36 cellular contexts compared by ENCODE assay signal in the genomic region with DNA sequence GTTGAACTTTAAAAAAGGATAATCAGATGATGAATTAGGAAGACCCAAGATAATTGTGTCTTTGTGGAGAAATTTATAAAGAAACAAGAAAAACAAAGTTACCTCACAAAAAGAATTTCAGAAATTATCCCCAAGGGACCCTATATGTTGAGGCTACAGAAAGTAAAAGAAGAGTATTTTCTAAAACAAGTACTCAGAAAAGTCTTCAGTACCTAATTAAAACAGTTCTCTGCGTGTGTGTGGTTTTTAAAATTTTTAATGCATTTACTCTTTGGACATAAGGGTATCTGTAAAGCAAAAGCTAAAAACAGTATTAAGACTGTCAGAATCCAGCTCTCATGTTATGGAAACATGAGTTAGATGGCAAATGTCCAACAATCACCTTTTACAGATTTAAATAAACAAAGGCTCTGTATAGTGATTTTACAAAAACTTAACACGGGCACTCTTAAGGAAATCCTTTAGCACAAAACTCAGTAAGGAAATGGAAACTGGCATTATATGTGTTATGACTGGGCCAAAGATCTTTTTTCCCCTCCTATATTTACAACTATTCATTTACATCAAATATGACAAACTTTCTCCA.
"Had no signal": no experiment of that assay in that cellular context is flagged by ENCODE, and none has a peak within 500 bp of the region (broad histone marks: within the 10 kb centered on the region; RNA-seq: fewer than 3 reads in every experiment).

No MANE protein-coding gene starts in this region.

- H3K27me3 ChIP-seq: Peyer's patch had no signal

- H3K4me1 ChIP-seq: Peyer's patch had no signal

- H3K36me3 ChIP-seq: Peyer's patch, WERI-Rb-1 had no signal

- H3K4me3 ChIP-seq: Peyer's patch had no signal

- ATAC-seq: activated CD8-positive, alpha-beta memory T cell treated with anti-CD3 and anti-CD28 coated beads, Interleukin-2, amount 10 ng/mL, durations not matched to agents 7 days and 5 days; activated naive CD8-positive, alpha-beta T cell treated with anti-CD3 and anti-CD28 coated beads, Interleukin-2, amount 50 U/mL, for 24 hours; PC-3; Right ventricle myocardium inferior had no signal

- H3K27ac ChIP-seq: KMS-11, Peyer's patch, RWPE1, WERI-Rb-1 had no signal

- H3K9me3 ChIP-seq: Peyer's patch had no signal

- DNase-seq: activated CD4-positive, alpha-beta memory T cell treated with anti-CD3 and anti-CD28 coated beads, Interleukin-2, amount 10 ng/mL, durations not matched to agents 7 days and 5 days; activated CD4-positive, alpha-beta T cell treated with anti-CD3 and anti-CD28 coated beads for 1 hour; activated CD4-positive, alpha-beta T cell treated with anti-CD3 and anti-CD28 coated beads for 48 hours; activated CD4-positive, CD25-positive, alpha-beta regulatory T cell; activated CD8-positive, alpha-beta memory T cell treated with anti-CD3 and anti-CD28 coated beads for 24 hours; activated CD8-positive, alpha-beta memory T cell treated with anti-CD3 and anti-CD28 coated beads, Interleukin-2, amount 10 ng/mL, durations not matched to agents 7 days and 5 days; activated CD8-positive, alpha-beta memory T cell treated with anti-CD3 and anti-CD28 coated beads, Interleukin-2, amount 50 U/mL, for 48 hours; activated effector memory CD4-positive, alpha-beta T cell treated with Interleukin-2 at 50 U/mL for 16 hours; activated naive CD4-positive, alpha-beta T cell treated with anti-CD3 and anti-CD28 coated beads, Interleukin-2, amount 10 ng/mL, durations not matched to agents 7 days and 5 days; activated naive CD8-positive, alpha-beta T cell treated with anti-CD3 and anti-CD28 coated beads, Interleukin-2, amount 50 U/mL, for 24 hours; activated T-cell treated with anti-CD3 and anti-CD28 coated beads, Interleukin-2, amount 50 U/mL, for 48 hours; anterior cingulate cortex; caudate nucleus; MM.1S; MV-4-11; NCI-H1092; NCI-H1436 treated with DMSO at 0.1 percent for 48 hours; NCI-H1694 treated with DMSO at 0.1 percent for 48 hours; NCI-H2029; NCI-H2171 treated with DMSO at 0.1 percent for 48 hours; NCI-H2227 treated with DMSO at 0.1 percent for 48 hours; NCI-H446; NCI-H510A treated with DMSO at 0.1 percent for 48 hours; NCI-H526 treated with DMSO at 0.1 percent for 48 hours; NCI-H774; PC-3; Peyer's patch; SIG-M5; SW 1271; T-helper 1 cell; T-helper 2 cell; T-helper 9 cell; WERI-Rb-1 had no signal

- H3K4me2 ChIP-seq: KMS-11 had no signal
